Comparison of ENCODE assay signal across 19 cellular contexts in the genomic region with DNA sequence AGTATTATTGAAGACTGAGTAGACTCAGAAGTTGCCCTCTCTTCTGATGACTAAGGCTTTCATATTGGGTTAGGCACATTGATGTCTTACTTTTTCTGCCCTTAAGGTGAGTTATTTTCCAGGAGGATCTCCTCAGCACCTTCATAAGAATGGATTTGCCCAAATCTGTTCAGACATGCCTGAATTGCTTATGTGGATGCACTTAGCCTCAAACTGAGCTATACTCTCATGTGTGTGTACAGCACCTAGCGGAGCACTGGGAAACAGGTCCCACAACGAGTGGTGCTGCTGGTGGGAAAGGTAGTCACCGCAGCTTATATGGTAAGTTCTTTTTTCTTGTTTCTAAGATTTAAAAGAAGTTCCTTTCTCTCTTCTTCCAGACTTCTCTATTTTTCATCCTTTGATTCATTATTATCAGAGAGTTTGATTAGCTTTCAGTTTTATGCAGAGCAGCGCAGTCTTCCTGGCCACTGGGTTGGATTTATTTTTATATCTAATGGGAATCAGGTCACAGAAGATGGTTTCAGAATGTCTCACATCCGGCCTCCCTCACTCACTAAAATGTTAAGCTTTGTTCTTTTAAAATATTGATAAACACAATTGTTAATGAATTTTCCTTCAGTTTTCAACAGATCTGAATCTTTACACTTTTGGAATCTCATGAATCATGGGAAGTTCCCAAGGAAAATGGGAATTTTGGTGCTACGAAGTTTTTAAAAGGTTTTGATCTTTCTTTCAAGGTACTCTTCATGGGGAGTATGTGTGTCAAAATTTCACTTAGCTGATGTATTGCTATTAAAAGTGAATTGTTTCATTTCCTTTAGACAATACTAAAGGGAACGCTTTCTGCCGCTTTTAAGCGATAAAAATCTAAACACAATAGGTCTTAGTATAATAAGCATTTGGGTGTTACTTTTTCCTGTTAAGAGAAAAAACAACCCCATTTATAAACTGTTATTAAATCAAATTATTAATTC. TPM values are rescaled to one million over a fixed set of nuclear protein-coding genes. Genes with fewer than 3 reads are reported as not detected.
DNase-seq lines count a peak whose midpoint lies in the region; ATAC-seq, FAIRE-seq and TF ChIP-seq lines count a peak whose summit lies in the region.
"Had no signal": no experiment of that assay in that cellular context is flagged by ENCODE, and none has a peak within 500 bp of the region (broad histone marks: within the 10 kb centered on the region; RNA-seq: fewer than 3 reads in every experiment).

No MANE protein-coding gene starts in this region.

- no peak for FAIRE-seq in K562 (lab: Jason Lieb, UNC)
- FAIRE-seq: HepG2 had no signal

- no peaks in the 10 kb centered on the region for H4K20me1 ChIP-seq in K562 (replicated peaks; ENCODE audit: control insufficient read depth, insufficient read depth, low read length)

- intact Hi-C loops in K562 (cut with micrococcal nuclease): loop anchor here (2.0 kb wide), 1 partner anchor 31 kb away; no protein-coding TSS in a partner anchor

- no peaks in the 10 kb centered on the region for H3K4me1 ChIP-seq in K562 (replicated peaks in 1 of 2; ENCODE audit: control insufficient read depth in 2 of 2, insufficient read depth in 2 of 2, low read length in 2 of 2)
- H3K4me1 ChIP-seq: gastrocnemius medialis, tibial artery had no signal

- H3K36me3 ChIP-seq in K562 (ENCODE audit: control insufficient read depth, insufficient read depth, low read length): no peaks in the 10 kb centered on the region
- H3K36me3 ChIP-seq: gastrocnemius medialis, MG63, tibial artery, WERI-Rb-1 had no signal

- peak; percentile 48 for DNase-seq in Daoy (ENCODE audit: low read depth)
- peak; percentile 4 for DNase-seq in HPDE6-E6E7 (ENCODE audit: extremely low spot score)
- DNase-seq in K562 (ENCODE audit: extremely low read depth in 1 of 4, low spot score in 3 of 4): no peak
- peak; percentile 44 for DNase-seq in iris pigment epithelial cell (ENCODE audit: low read depth)
- DNase-seq in 8988T: no peak
- DNase-seq: activated effector memory CD4-positive, alpha-beta T cell treated with anti-CD3 and anti-CD28 coated beads, Interleukin-2, amount 50 U/mL, for 16 hours; AML-193; CD8-positive, alpha-beta memory T cell; MG63; posterior cingulate gyrus; SIG-M5; stimulated activated CD4-positive, alpha-beta T cell treated with anti-CD3 and anti-CD28 coated beads, Interleukin-1b, Interleukin-23, amount 100 ng/mL, for 48 hours; T-helper 17 cell; tibial artery; WERI-Rb-1 had no signal

- TF ChIP-seq POLR2A in K562 (conservative IDR thresholded peaks at IDR 0.05): no peak

- H3K27ac ChIP-seq in K562 (ENCODE audit: extremely low read depth, low read depth, low read length): no peak overlapping the region
- H3K27ac ChIP-seq: tibial artery, WERI-Rb-1 had no signal

- H2AFZ ChIP-seq in K562 (ENCODE audit: low read depth, low read length): peak overlapping the region; percentile 8; the same call in 1 of the 2 replicates

- POLR2A ChIA-PET in K562 (lab: Yijun Ruan, JAX): no interaction called here

- in situ Hi-C loops in K562 (cut with MboI): no loop called here

- 56% methylated on average over 9 of the region's 9 CpGs for WGBS in K562 (ENCODE audit: insufficient coverage, low coverage, missing lambda C conversion rate)

- no peak overlapping the region for H3K9ac ChIP-seq in K562 (ENCODE audit: insufficient read depth in 1 of 2, low read depth in 2 of 2, low read length in 2 of 2)

- CTCF ChIA-PET in K562 (lab: Yijun Ruan, JAX; ENCODE audit: low intra/inter-chr PET ratio): interaction anchor here (1.8 kb wide), 1 partner anchor 32 kb away, joined by 7 read pairs; no protein-coding TSS in a partner anchor

- no peak overlapping the region for H3K4me2 ChIP-seq in K562 (ENCODE audit: insufficient read depth, low read length)

- H3K27me3 ChIP-seq in K562 (ENCODE audit: control insufficient read depth in 2 of 2, insufficient read depth in 2 of 2, low read length in 2 of 2): no peaks in the 10 kb centered on the region
- H3K27me3 ChIP-seq: gastrocnemius medialis, MG63, tibial artery had no signal

- no peak for TF ChIP-seq EP300 in K562 (IDR thresholded peaks at IDR 0.05; ENCODE audit: low read length)

- H3K9me1 ChIP-seq in K562 (ENCODE audit: control insufficient read depth, insufficient read depth, low read length): no peaks in the 10 kb centered on the region

- peak; percentile 33; the same call in 1 of the 3 replicates for ATAC-seq in K562
- ATAC-seq in GM18861 (IDR thresholded peaks at IDR 0.05; ENCODE audit: unreplicated experiment): no peak
- ATAC-seq in HG03108 (IDR thresholded peaks at IDR 0.05; ENCODE audit: unreplicated experiment): no peak
- ATAC-seq: gastrocnemius medialis had no signal

- no peak for TF ChIP-seq RAD21 in K562 (CRISPR knock-in tag; conservative IDR thresholded peaks at IDR 0.05 in 1 of 2, IDR thresholded peaks at IDR 0.05 in 1 of 2)

- no peak for TF ChIP-seq CTCF in K562 (IDR thresholded peaks at IDR 0.05 in 2 of 3, conservative IDR thresholded peaks at IDR 0.05 in 1 of 3; ENCODE audit: insufficient read depth in 2 of 3, low read depth in 1 of 3, low read length in 3 of 3)

- BruUV-seq in K562 (replicated peaks; lab: Mats Ljungman, UMichigan): no TSS peak

- H3K9me3 ChIP-seq in K562 (replicated peaks; ENCODE audit: control insufficient read depth, insufficient read depth, low read depth, low read length): no peaks in the 10 kb centered on the region
- H3K9me3 ChIP-seq: gastrocnemius medialis, MG63, tibial artery had no signal

- no peaks in the 10 kb centered on the region for H3K79me2 ChIP-seq in K562 (ENCODE audit: control insufficient read depth, insufficient read depth, low read length)

- no peak overlapping the region for H3K4me3 ChIP-seq in K562
- H3K4me3 ChIP-seq: MG63, tibial artery had no signal

TF ChIP-seq in K562, 482 proteins besides CTCF, POLR2A, EP300 and RAD21:
- no peak for TF ChIP-seq CCAR2 (IDR thresholded peaks at IDR 0.05; ENCODE audit: low read depth, low read length)
- TF ChIP-seq CREM (IDR thresholded peaks at IDR 0.05; ENCODE audit: low read depth): no peak
- TF ChIP-seq ARID2 (IDR thresholded peaks at IDR 0.05): no peak
- no peak for TF ChIP-seq PHF21A (IDR thresholded peaks at IDR 0.05; ENCODE audit: borderline replicate concordance, low read depth)
- TF ChIP-seq KLF13 (tag; IDR thresholded peaks at IDR 0.05; ENCODE audit: borderline replicate concordance, low read depth): no peak
- TF ChIP-seq DIDO1 (tag; IDR thresholded peaks at IDR 0.05; ENCODE audit: low read depth): no peak
TF ChIP-seq in K562: peak in this region for 0.

RNA-seq across cellular contexts. Expression of a gene that starts 58.5 kb away (rescaled TPM):
- total RNA-seq in Daoy (2014; rRNA removed; shearing (Covaris generic)): 26.3 and 29.3 TPM in 2 replicates
- total RNA-seq in K562 (2011; cell fraction: chromatin; rRNA removed; ENCODE audit: low replicate concordance): 22.5 and 64.7 TPM in 2 replicates
- 18.0 and 20.9 TPM in 2 replicates for total RNA-seq in K562 (2011; cell fraction: nucleolus; rRNA removed)
- 37.9 and 70.1 TPM in 2 replicates for total RNA-seq in K562 (2011; cell fraction: nucleoplasm; rRNA removed)
- 8.5 and 9.1 TPM in 2 replicates for total RNA-seq in K562 (2014; rRNA removed)
- total RNA-seq in K562 (2014; rRNA removed; fragmentation: Illumina TruSeq; extraction: Trizol): 27.7 and 29.4 TPM in 2 replicates
- total RNA-seq in K562 (2015; rRNA removed; fragmentation: Illumina TruSeq; extraction: Trizol): 25.0 and 26.0 TPM in 2 replicates
- 16.8 and 17.0 TPM in 2 replicates for total RNA-seq in K562 (2021)
- 29.7 and 40.7 TPM in 2 replicates for polyA plus RNA-seq in K562 (2011; rRNA removed)
- polyA plus RNA-seq in K562 (2011; cell fraction: cytosol; rRNA removed): 7.8 and 12.4 TPM in 2 replicates
- polyA plus RNA-seq in K562 (2011; cell fraction: nucleus; rRNA removed): 28.9 and 33.0 TPM in 2 replicates
- polyA plus RNA-seq in K562 (2012): 15.7 and 21.4 TPM in 2 replicates
- 20.4 and 21.2 TPM in 2 replicates for polyA plus RNA-seq in K562 (2014; fragmentation: Illumina TruSeq; extraction: Trizol)
- 10 to 100 TPM; 30.5 to 38.6 TPM for polyA plus RNA-seq in K562 (2014; fragmentation: Nextera tagmentation; extraction: Ambion mirVana)
- 14.1 and 17.9 TPM in 2 replicates for polyA plus RNA-seq in K562 (2014; rRNA removed)
- 25.9 and 28.3 TPM in 2 replicates for polyA minus RNA-seq in K562 (2011; rRNA and poly(A)+ RNA removed)
- polyA minus RNA-seq in K562 (2011; cell fraction: cytosol; rRNA and poly(A)+ RNA removed): 6.7 and 13.1 TPM in 2 replicates
- polyA minus RNA-seq in K562 (2011; cell fraction: nucleus; rRNA and poly(A)+ RNA removed): 19.9 and 35.4 TPM in 2 replicates

RNA-seq across cellular contexts. Expression of a gene that starts 59.7 kb away (rescaled TPM):
- total RNA-seq in Daoy (2014; rRNA removed; shearing (Covaris generic)): 69.5 and 70.4 TPM in 2 replicates
- total RNA-seq in K562 (2011; cell fraction: chromatin; rRNA removed; ENCODE audit: low replicate concordance): 26.7 and 40.9 TPM in 2 replicates
- total RNA-seq in K562 (2011; cell fraction: nucleolus; rRNA removed): 7.3 and 9.2 TPM in 2 replicates
- total RNA-seq in K562 (2011; cell fraction: nucleoplasm; rRNA removed): 23.0 and 38.4 TPM in 2 replicates
- total RNA-seq in K562 (2014; rRNA removed) (7.2 and 7.4 TPM in 2 replicates), K562 (2014; rRNA removed; fragmentation: Illumina TruSeq; extraction: Trizol) (17.1 and 19.5 TPM in 2 replicates), K562 (2015; rRNA removed; fragmentation: Illumina TruSeq; extraction: Trizol) (14.0 and 14.6 TPM in 2 replicates), K562 (2021) (14.0 and 15.1 TPM in 2 replicates)
- polyA plus RNA-seq in K562 (2011; rRNA removed) (6.0 and 7.2 TPM in 2 replicates), K562 (2014; fragmentation: Illumina TruSeq; extraction: Trizol) (5.5 and 5.8 TPM in 2 replicates), K562 (2014; fragmentation: Nextera tagmentation; extraction: Ambion mirVana) (1 to 10 TPM; 4.3 to 9.3 TPM), K562 (2014; rRNA removed) (3.5 and 3.6 TPM in 2 replicates)
- polyA plus RNA-seq in K562 (2011; cell fraction: cytosol; rRNA removed): 1.7 and 3.6 TPM in 2 replicates
- 8.3 and 9.2 TPM in 2 replicates for polyA plus RNA-seq in K562 (2011; cell fraction: nucleus; rRNA removed)
- polyA plus RNA-seq in K562 (2012): 2.9 and 3.0 TPM in 2 replicates
- polyA minus RNA-seq in K562 (2011; rRNA and poly(A)+ RNA removed): 13.4 and 14.2 TPM in 2 replicates
- 9.3 and 12.6 TPM in 2 replicates for polyA minus RNA-seq in K562 (2011; cell fraction: cytosol; rRNA and poly(A)+ RNA removed)
- polyA minus RNA-seq in K562 (2011; cell fraction: nucleus; rRNA and poly(A)+ RNA removed): 6.5 and 9.0 TPM in 2 replicates

Comparison
In these comparisons a context has a peak if more than half of its experiments do, and no peak if none do; other contexts are left out.
1. DNase-seq: peak in Daoy (single experiment), HPDE6-E6E7 (single experiment) and iris pigment epithelial cell (single experiment); none in K562 (0 of 4) and 8988T (single experiment).